Comparison of ENCODE assay signal across 13 cellular contexts in the genomic region with DNA sequence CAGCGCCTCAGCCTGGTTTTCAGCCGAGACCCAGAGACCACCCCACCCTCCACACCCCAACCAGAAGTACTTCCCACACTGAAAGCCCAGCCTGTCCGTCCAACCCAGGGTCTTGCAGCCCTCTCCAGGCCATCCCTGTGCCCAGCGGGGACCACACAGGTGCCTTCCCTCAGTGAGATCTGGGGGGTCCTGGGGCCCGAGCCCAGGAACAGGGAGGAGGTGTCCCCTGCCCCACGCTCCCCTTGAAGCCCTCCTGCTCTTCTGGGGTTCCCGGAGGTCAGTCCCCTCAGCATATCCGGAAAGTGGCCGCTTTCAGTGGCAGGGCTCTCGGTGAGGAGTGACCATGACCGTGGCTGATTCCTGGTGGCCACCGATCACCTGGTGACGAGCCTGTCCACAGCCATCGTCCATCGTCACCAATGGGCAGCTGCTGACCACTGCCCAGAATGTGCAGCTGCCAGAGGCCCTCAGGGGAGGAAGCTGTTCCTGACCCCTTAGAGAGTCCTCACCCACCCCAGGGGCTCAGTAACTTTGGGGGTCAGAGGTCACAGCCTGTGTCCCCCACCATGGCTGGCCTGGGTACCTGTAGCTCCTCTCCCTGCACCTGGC. TPM values are rescaled to one million over a fixed set of nuclear protein-coding genes. Genes with fewer than 3 reads are reported as not detected.
"Had no signal": no experiment of that assay in that cellular context is flagged by ENCODE, and none has a peak within 500 bp of the region (broad histone marks: within the 10 kb centered on the region; RNA-seq: fewer than 3 reads in every experiment).

No MANE protein-coding gene starts in this region.

- H3K27ac Mint-ChIP-seq: activated CD4-positive, alpha-beta T cell treated with anti-CD3 and anti-CD28 coated beads, Interleukin-2, amount 10 ng/mL, durations not matched to agents 24 days and 14 days; activated naive CD4-positive, alpha-beta T cell treated with anti-CD3 and anti-CD28 coated beads, Interleukin-2, amount 10 ng/mL, durations not matched to agents 7 days and 5 days; natural killer cell; T-helper 2 cell treated with Interferon-gamma antibody and Interleukin-4, amounts not matched to agents 5 μg/mL and 100 μg/mL, for 36 hours had no signal

- DNase-seq: activated CD4-positive, alpha-beta T cell treated with anti-CD3 and anti-CD28 coated beads, Interleukin-2, amount 10 ng/mL, durations not matched to agents 24 days and 14 days; activated CD4-positive, CD25-positive, alpha-beta regulatory T cell; activated naive CD4-positive, alpha-beta T cell treated with anti-CD3 and anti-CD28 coated beads, Interleukin-2, amount 10 ng/mL, durations not matched to agents 7 days and 5 days; erythroblast; hippocampal formation; left ventricle myocardium superior; mesenchymal stem cell; natural killer cell; sigmoid colon; stimulated activated CD4-positive, alpha-beta T cell treated with anti-CD3 and anti-CD28 coated beads, Interleukin-1b, Interleukin-23, amount 100 ng/mL, for 48 hours had no signal

- H3K9me3 Mint-ChIP-seq: natural killer cell had no signal

- H3K4me1 Mint-ChIP-seq: natural killer cell had no signal

- H3K36me3 Mint-ChIP-seq: natural killer cell had no signal

- H3K27me3 ChIP-seq: ascending aorta, sigmoid colon had no signal

- H3K27ac ChIP-seq: ascending aorta had no signal

- H3K9me3 ChIP-seq: sigmoid colon had no signal

- ATAC-seq: left ventricle myocardium superior, natural killer cell had no signal

- H3K4me3 ChIP-seq: ascending aorta, sigmoid colon had no signal

- FAIRE-seq: urothelium cell line had no signal

- H3K4me3 Mint-ChIP-seq: activated CD4-positive, alpha-beta T cell treated with anti-CD3 and anti-CD28 coated beads, Interleukin-2, amount 10 ng/mL, durations not matched to agents 24 days and 14 days; activated naive CD4-positive, alpha-beta T cell treated with anti-CD3 and anti-CD28 coated beads, Interleukin-2, amount 10 ng/mL, durations not matched to agents 7 days and 5 days; natural killer cell; T-helper 2 cell treated with Interferon-gamma antibody and Interleukin-4, amounts not matched to agents 5 μg/mL and 100 μg/mL, for 36 hours had no signal

RNA-seq across cellular contexts. Expression of gene TMEM240, which starts 3.4 kb away (rescaled TPM):
- total RNA-seq: activated CD4-positive, alpha-beta T cell treated with anti-CD3 and anti-CD28 coated beads, Interleukin-2, amount 10 ng/mL, durations not matched to agents 24 days and 14 days; ascending aorta had no signal
